8 cellular contexts compared by ENCODE assay signal in the genomic region with DNA sequence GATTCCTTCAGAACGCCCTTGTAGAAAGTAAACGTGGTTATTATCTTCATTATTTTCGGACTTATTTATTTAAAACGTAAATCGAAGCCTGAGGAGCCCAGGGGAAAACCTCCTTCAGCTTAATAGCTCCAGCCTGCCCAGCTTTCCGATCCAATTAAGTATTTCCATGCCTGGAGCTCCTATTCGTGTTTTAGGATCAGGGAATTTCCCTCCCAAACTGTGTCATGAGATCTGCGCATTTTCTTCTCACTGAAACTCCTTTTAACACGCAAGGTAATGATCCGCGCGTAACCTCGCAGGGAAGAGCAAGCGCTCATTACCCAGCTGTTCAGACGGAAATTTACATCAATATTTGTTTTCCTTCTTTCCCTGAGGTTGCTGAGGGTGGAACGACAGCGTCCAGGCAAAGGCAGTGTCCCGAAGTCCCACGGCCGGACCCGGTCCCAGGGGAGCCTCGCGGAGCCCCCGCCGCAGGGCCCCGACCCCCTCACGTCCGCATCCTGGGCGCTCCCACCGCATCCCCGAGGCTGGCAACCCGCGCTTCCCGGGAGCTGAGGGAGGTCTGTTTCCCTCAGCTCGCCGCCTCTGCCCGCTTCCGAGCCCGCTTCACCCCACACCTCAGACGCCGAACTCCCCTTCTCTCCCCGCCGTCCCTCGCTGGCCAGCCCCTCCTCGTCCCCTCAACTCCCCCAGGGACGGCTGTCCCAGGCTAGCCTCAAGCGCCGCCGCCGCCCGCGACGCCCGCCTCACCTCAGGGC. TPM values are rescaled to one million over a fixed set of nuclear protein-coding genes. Genes with fewer than 3 reads are reported as not detected.
DNase-seq lines count a peak whose midpoint lies in the region; ATAC-seq, FAIRE-seq and TF ChIP-seq lines count a peak whose summit lies in the region.

No MANE protein-coding gene starts in this region.

- TF ChIP-seq POLR2A in NB4 (IDR thresholded peaks at IDR 0.05; ENCODE audit: extremely low read depth, insufficient read length), result no peak

- H3K36me3 ChIP-seq in keratinocyte (ENCODE audit: control insufficient read depth in 2 of 2, extremely low read depth in 1 of 2, insufficient read depth in 2 of 2, low read length in 2 of 2), result no peaks in the 10 kb centered on the region

- no peak for TF ChIP-seq CTCF in NB4 (IDR thresholded peaks at IDR 0.05; ENCODE audit: low read depth, low read length)
- no peak for TF ChIP-seq CTCF in brain (conservative IDR thresholded peaks at IDR 0.05)
- no peak for TF ChIP-seq CTCF in keratinocyte (optimal IDR thresholded peaks at IDR 0.05 in 1 of 3, IDR thresholded peaks at IDR 0.05 in 1 of 3, conservative IDR thresholded peaks at IDR 0.05 in 1 of 3; ENCODE audit: extremely low read depth in 1 of 3, insufficient read depth in 2 of 3, low read length in 3 of 3)

- peak overlapping the region; percentile 25 to 96 (median 80) for H3K27ac Mint-ChIP-seq in brain

- H2AFZ ChIP-seq in keratinocyte (ENCODE audit: control insufficient read depth, low read length), result peak overlapping the region; percentile 93

- peaks cover 10% of the 10 kb centered on the region for H3K4me1 ChIP-seq in keratinocyte (ENCODE audit: control insufficient read depth, extremely low read depth, insufficient read depth, low read length)

- peaks cover 0 to 9% (median 0%) of the 10 kb centered on the region in 5 experiments for H3K9me3 Mint-ChIP-seq in brain

- ATAC-seq in GM21515 (IDR thresholded peaks at IDR 0.05; ENCODE audit: unreplicated experiment) (peak; percentile 5), GM19324 (IDR thresholded peaks at IDR 0.05; ENCODE audit: low FRiP score, unreplicated experiment) (no peak)

- peak overlapping the region; percentile 90 for H3K27ac ChIP-seq in keratinocyte (ENCODE audit: control insufficient read depth, insufficient read depth, low read length)

- peaks cover 22% of the 10 kb centered on the region for H3K27me3 Mint-ChIP-seq in brain

- dilution Hi-C loops in keratinocyte (cut with MboI; ENCODE audit: extremely low pct_ligation_motif_present, low sequenced_read_pairs), result no loop called here

- peaks cover 34% of the 10 kb centered on the region for H3K4me1 Mint-ChIP-seq in brain

- peaks cover 8% of the 10 kb centered on the region for H3K79me2 ChIP-seq in keratinocyte (ENCODE audit: control insufficient read depth, insufficient read depth, low read length)

- no peaks in the 10 kb centered on the region for H3K36me3 Mint-ChIP-seq in brain

- no peak overlapping the region for H3K4me3 ChIP-seq in NB4 (ENCODE audit: low read depth, low read length)
- H3K4me3 ChIP-seq in keratinocyte (ENCODE audit: control insufficient read depth in 2 of 3, extremely low read depth in 1 of 3, insufficient read depth in 2 of 3, low read depth in 1 of 3, low read length in 3 of 3), result peak overlapping the region; percentile 67 to 84 (median 78)

- H3K9me1 ChIP-seq in keratinocyte (ENCODE audit: control insufficient read depth, extremely low read depth, insufficient read depth, low read length), result no peaks in the 10 kb centered on the region

- DNase-seq in EL (peak; percentile 49), NB4 (ENCODE audit: low read depth) (peak; percentile 1), keratinocyte (ENCODE audit: low read depth, low spot score) (no peak), OCI-M1 (lab: John Stamatoyannopoulos, UW) (no peak)
- DNase-seq in stimulated activated CD4-positive, alpha-beta T cell treated with anti-CD3 and anti-CD28 coated beads, Interleukin-2, amount 100 ng/mL, for 24 hours, result peak; percentile 9 to 27

- H3K9ac ChIP-seq in keratinocyte (ENCODE audit: control insufficient read depth, extremely low read depth, insufficient read depth, low read length), result peak overlapping the region; percentile 95

- H4K20me1 ChIP-seq in keratinocyte (ENCODE audit: control insufficient read depth, extremely low read depth, insufficient read depth, low read length), result no peaks in the 10 kb centered on the region

- H3K9me3 ChIP-seq in keratinocyte (ENCODE audit: control insufficient read depth, low read depth, low read length), result no peaks in the 10 kb centered on the region

- peak; percentile 49 for FAIRE-seq in keratinocyte (lab: Jason Lieb, UNC)

- H3K4me2 ChIP-seq in keratinocyte (ENCODE audit: control insufficient read depth, extremely low read depth, insufficient read depth, low read depth, low read length), result peak overlapping the region; percentile 79

- no peaks in the 10 kb centered on the region for H3K27me3 ChIP-seq in keratinocyte (ENCODE audit: control insufficient read depth, extremely low read depth, insufficient read depth, low read length)

- peak overlapping the region; percentile 90 to 96 (median 92) for H3K4me3 Mint-ChIP-seq in brain

RNA-seq across cellular contexts. Expression of gene ABCA5, which starts 0.5 kb away (rescaled TPM):
- polyA plus RNA-seq in brain (ENCODE audit: insufficient read depth, low read depth, low replicate concordance) (3.1 TPM), keratinocyte (5.4 to 11.1 TPM (median 9.4 TPM) in 3 replicates)
- polyA plus RNA-seq in keratinocyte (2011; ENCODE audit: low read depth), result 30.2 TPM
- polyA plus RNA-seq in keratinocyte (2011; cell fraction: cytosol; rRNA removed), result 1.4 and 2.8 TPM in 2 replicates
- 18.6 and 31.7 TPM in 2 replicates for polyA plus RNA-seq in keratinocyte (2011; cell fraction: nucleus; rRNA removed)
- polyA plus RNA-seq in keratinocyte (2012; ENCODE audit: low replicate concordance), result 5.2 and 15.1 TPM in 2 replicates
- 2.0 to 19.5 TPM (median 11.9 TPM) in 3 replicates for polyA minus RNA-seq in keratinocyte
- polyA minus RNA-seq in keratinocyte (2011; cell fraction: cytosol; rRNA and poly(A)+ RNA removed), result 1.2 TPM
- 19.1 and 41.3 TPM in 2 replicates for polyA minus RNA-seq in keratinocyte (2011; cell fraction: nucleus; rRNA and poly(A)+ RNA removed)

Comparison
In these comparisons a context has a peak if more than half of its experiments do, and no peak if none do; other contexts are left out.
1. DNase-seq: peak in EL (single experiment), NB4 (single experiment) and stimulated activated CD4-positive, alpha-beta T cell treated with anti-CD3 and anti-CD28 coated beads, Interleukin-2, amount 100 ng/mL, for 24 hours (2 of 2); none in keratinocyte (single experiment) and OCI-M1 (single experiment).